27 cellular contexts compared by ENCODE assay signal in genomic region chr7:14630048-14630447, GRCh38.
DNase-seq lines count a peak whose midpoint lies in the region; ATAC-seq, FAIRE-seq and TF ChIP-seq lines count a peak whose summit lies in the region.
"Had no signal": no experiment of that assay in that cellular context is flagged by ENCODE, and none has a peak within 500 bp of the region (broad histone marks: within the 10 kb centered on the region; RNA-seq: fewer than 3 reads in every experiment).

No MANE protein-coding gene starts in this region.

- BruUV-seq in MCF 10A (replicated peaks; lab: Mats Ljungman, UMichigan): no TSS peak

- H3K4me1 ChIP-seq in transverse colon (no peaks in the 10 kb centered on the region), kidney (ENCODE audit: control insufficient read depth in 1 of 2, insufficient read depth in 1 of 2, low read depth in 1 of 2, low read length in 2 of 2) (no peaks in the 10 kb centered on the region)
- H3K4me1 ChIP-seq: ascending aorta, Caco-2, esophagus squamous epithelium, SJSA1, thyroid gland had no signal

- POLR2A ChIA-PET in MCF 10A (lab: Yijun Ruan, JAX): interaction anchor here (0.6 kb wide), 1 partner anchor 143 kb away, joined by 3 read pairs; no protein-coding TSS in a partner anchor

- CTCF ChIA-PET in MCF 10A (lab: Yijun Ruan, JAX): interaction anchor here (0.6 kb wide), 1 partner anchor 9 kb away, joined by 3 read pairs; no protein-coding TSS in a partner anchor

- H3K36me3 ChIP-seq in transverse colon: no peaks in the 10 kb centered on the region
- H3K36me3 ChIP-seq in kidney (ENCODE audit: control insufficient read depth in 1 of 2, insufficient read depth in 2 of 2, low read length in 2 of 2): no peaks in the 10 kb centered on the region
- H3K36me3 ChIP-seq: ascending aorta, esophagus squamous epithelium, SJSA1, thyroid gland had no signal

- in situ Hi-C loops in transverse colon (cut with MboI; ENCODE audit: low pct_ligation_motif_present in 1 of 4, low pct_unique_long_range_greater_than_20kb in 1 of 4, low sequenced_read_pairs in 3 of 4): no loop called here

- H3K4me1 Mint-ChIP-seq in MCF 10A (ENCODE audit: insufficient read depth, unreplicated experiment): no peaks in the 10 kb centered on the region
- no peaks in the 10 kb centered on the region for H3K4me1 Mint-ChIP-seq in chondrocyte (ENCODE audit: low read depth)
- H3K4me1 Mint-ChIP-seq: naive thymus-derived CD4-positive, alpha-beta T cell; stimulated activated naive B cell treated with anti-CD40 and anti-IgM and Interleukin-4, amounts not matched to agents 10 μg/mL and 1 μg/mL and 100 μg/mL, for 72 hours; T-helper 17 cell had no signal

- ATAC-seq in GM18868 (IDR thresholded peaks at IDR 0.05; ENCODE audit: unreplicated experiment) (peak; percentile 54), HG02678 (IDR thresholded peaks at IDR 0.05; ENCODE audit: unreplicated experiment) (peak; percentile 68), HG03432 (IDR thresholded peaks at IDR 0.05; ENCODE audit: unreplicated experiment) (peak; percentile 69)
- ATAC-seq: activated CD8-positive, alpha-beta T cell treated with anti-CD3 and anti-CD28 coated beads for 36 hours; left colon; naive thymus-derived CD4-positive, alpha-beta T cell; Panc1; right cardiac atrium; stimulated activated naive B cell treated with anti-CD40 and anti-IgM and Interleukin-4, amounts not matched to agents 10 μg/mL and 1 μg/mL and 100 μg/mL, for 72 hours; T-helper 17 cell had no signal

- H3K9me3 Mint-ChIP-seq in MCF 10A (ENCODE audit: unreplicated experiment) (no peaks in the 10 kb centered on the region), chondrocyte (ENCODE audit: low read depth) (no peaks in the 10 kb centered on the region)
- H3K9me3 Mint-ChIP-seq: activated CD8-positive, alpha-beta T cell treated with anti-CD3 and anti-CD28 coated beads for 36 hours; activated naive CD4-positive, alpha-beta T cell treated with anti-CD3 and anti-CD28 coated beads for 36 hours; activated T-cell treated with anti-CD3 and anti-CD28 coated beads, Interleukin-2, amount 50 U/mL, for 24 hours had no signal

- no peak for TF ChIP-seq EP300 in transverse colon (IDR thresholded peaks at IDR 0.05; ENCODE audit: low read depth)

- H3K27me3 Mint-ChIP-seq in MCF 10A (ENCODE audit: insufficient read depth, unreplicated experiment): peaks cover 49% of the 10 kb centered on the region
- H3K27me3 Mint-ChIP-seq in chondrocyte (ENCODE audit: low read depth): no peaks in the 10 kb centered on the region
- H3K27me3 Mint-ChIP-seq: activated CD8-positive, alpha-beta T cell treated with anti-CD3 and anti-CD28 coated beads for 36 hours; activated T-cell treated with anti-CD3 and anti-CD28 coated beads, Interleukin-2, amount 50 U/mL, for 24 hours; naive thymus-derived CD4-positive, alpha-beta T cell; stimulated activated naive B cell treated with anti-CD40 and anti-IgM and Interleukin-4, amounts not matched to agents 10 μg/mL and 1 μg/mL and 100 μg/mL, for 72 hours; T-helper 17 cell had no signal

- no peaks in the 10 kb centered on the region for H3K27me3 ChIP-seq in transverse colon
- H3K27me3 ChIP-seq: ascending aorta, esophagus squamous epithelium, SJSA1, thyroid gland had no signal

- DNase-seq in transverse colon (no peak), MCF 10A (ENCODE audit: unreplicated experiment) (no peak), chondrocyte (ENCODE audit: low spot score) (no peak), kidney (no peak)
- DNase-seq: activated CD8-positive, alpha-beta T cell treated with anti-CD3 and anti-CD28 coated beads for 36 hours; activated naive CD4-positive, alpha-beta T cell treated with anti-CD3 and anti-CD28 coated beads for 36 hours; activated T-cell treated with anti-CD3 and anti-CD28 coated beads, Interleukin-2, amount 50 U/mL, for 24 hours; AML-193; Caco-2; effector memory CD4-positive, alpha-beta T cell; esophagus squamous epithelium; H7; left colon; mesendoderm; naive thymus-derived CD4-positive, alpha-beta T cell; NCI-H1436; NCI-H526 treated with DMSO at 0.1 percent for 48 hours; right cardiac atrium; stimulated activated naive B cell treated with anti-CD40 and anti-IgM and Interleukin-4, amounts not matched to agents 10 μg/mL and 1 μg/mL and 100 μg/mL, for 72 hours; T-helper 17 cell; thyroid gland had no signal

- H3K9me3 ChIP-seq in transverse colon (no peaks in the 10 kb centered on the region), kidney (ENCODE audit: control insufficient read depth in 1 of 2, low read length in 2 of 2) (no peaks in the 10 kb centered on the region)
- H3K9me3 ChIP-seq: ascending aorta, Caco-2, esophagus squamous epithelium, SJSA1, thyroid gland had no signal

- H3K9ac ChIP-seq in kidney (ENCODE audit: low read length in 2 of 2): no peak overlapping the region

- H3K4me3 ChIP-seq in transverse colon (no peak overlapping the region), kidney (ENCODE audit: low read length in 2 of 2) (no peak overlapping the region)
- H3K4me3 ChIP-seq: ascending aorta, esophagus squamous epithelium, SJSA1, thyroid gland had no signal

- no peak for TF ChIP-seq POLR2A in transverse colon (IDR thresholded peaks at IDR 0.05)

- H3K4me3 Mint-ChIP-seq in MCF 10A (ENCODE audit: unreplicated experiment) (no peak overlapping the region), chondrocyte (ENCODE audit: unreplicated experiment) (no peak overlapping the region)
- H3K4me3 Mint-ChIP-seq: activated CD8-positive, alpha-beta T cell treated with anti-CD3 and anti-CD28 coated beads for 36 hours; activated naive CD4-positive, alpha-beta T cell treated with anti-CD3 and anti-CD28 coated beads for 36 hours; activated T-cell treated with anti-CD3 and anti-CD28 coated beads, Interleukin-2, amount 50 U/mL, for 24 hours; naive thymus-derived CD4-positive, alpha-beta T cell; stimulated activated naive B cell treated with anti-CD40 and anti-IgM and Interleukin-4, amounts not matched to agents 10 μg/mL and 1 μg/mL and 100 μg/mL, for 72 hours; T-helper 17 cell had no signal

- FAIRE-seq in kidney (lab: Jason Lieb, UNC): no peak

- H3K27ac Mint-ChIP-seq in MCF 10A (ENCODE audit: low read depth, unreplicated experiment) (no peak overlapping the region), chondrocyte (ENCODE audit: unreplicated experiment) (no peak overlapping the region)
- H3K27ac Mint-ChIP-seq: activated CD8-positive, alpha-beta T cell treated with anti-CD3 and anti-CD28 coated beads for 36 hours; activated naive CD4-positive, alpha-beta T cell treated with anti-CD3 and anti-CD28 coated beads for 36 hours; activated T-cell treated with anti-CD3 and anti-CD28 coated beads, Interleukin-2, amount 50 U/mL, for 24 hours; naive thymus-derived CD4-positive, alpha-beta T cell; stimulated activated naive B cell treated with anti-CD40 and anti-IgM and Interleukin-4, amounts not matched to agents 10 μg/mL and 1 μg/mL and 100 μg/mL, for 72 hours; T-helper 17 cell had no signal

- WGBS in transverse colon (ENCODE audit: low coverage in 1 of 2), 2 donors: 79 to 81% methylated on average over 2 of the region's 2 CpGs

- H3K36me3 Mint-ChIP-seq in MCF 10A (ENCODE audit: insufficient read depth, unreplicated experiment) (no peaks in the 10 kb centered on the region), chondrocyte (ENCODE audit: low read depth) (no peaks in the 10 kb centered on the region)
- H3K36me3 Mint-ChIP-seq: naive thymus-derived CD4-positive, alpha-beta T cell; stimulated activated naive B cell treated with anti-CD40 and anti-IgM and Interleukin-4, amounts not matched to agents 10 μg/mL and 1 μg/mL and 100 μg/mL, for 72 hours had no signal

- H3K27ac ChIP-seq in transverse colon (no peak overlapping the region), kidney (ENCODE audit: low read depth in 2 of 2, low read length in 2 of 2) (no peak overlapping the region)
- H3K27ac ChIP-seq: ascending aorta, esophagus squamous epithelium, SJSA1, thyroid gland had no signal

- TF ChIP-seq CTCF in transverse colon (IDR thresholded peaks at IDR 0.05) (no peak), MCF 10A (IDR thresholded peaks at IDR 0.05; ENCODE audit: unreplicated experiment) (no peak), chondrocyte (IDR thresholded peaks at IDR 0.05) (no peak), kidney (IDR thresholded peaks at IDR 0.05; ENCODE audit: borderline replicate concordance, extremely low read depth, insufficient read depth) (no peak)

- intact Hi-C loops in transverse colon (cut with DNase I; ENCODE audit: low total_unique reads) (no loop called here), MCF 10A (cut with micrococcal nuclease) (no loop called here), kidney (cut with DNase I) (no loop called here)
